1 cellular context compared by ENCODE assay signal in the genomic region with DNA sequence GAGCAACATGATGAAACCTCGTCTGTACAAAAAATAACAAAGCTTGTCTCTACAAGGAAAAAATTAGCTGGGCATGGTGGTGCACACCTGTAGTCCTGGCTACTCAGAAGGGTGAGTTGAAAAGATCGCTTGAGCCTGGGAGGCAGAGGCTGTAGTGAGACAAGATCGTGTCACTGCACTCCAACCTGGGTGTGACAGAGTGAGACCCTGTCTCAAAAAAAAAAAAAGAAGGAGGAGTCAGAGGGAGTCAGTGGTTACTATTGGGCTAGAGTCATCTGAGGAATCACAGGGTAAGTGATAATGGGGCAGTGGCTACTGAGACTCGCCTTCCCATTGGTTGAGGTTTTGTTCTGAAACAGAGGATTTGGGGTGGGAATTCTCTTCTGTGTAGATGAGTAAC.
A peak's percentile ranks its signal among the peaks of the same experiment; 100 is the strongest.
TF ChIP-seq lines count a peak whose summit lies in the region.

No MANE protein-coding gene starts in this region.

TF ChIP-seq in HepG2, 621 proteins besides CTCF, POLR2A, EP300 and RAD21 (continued from another document):
- TF ChIP-seq, protein P1, sequence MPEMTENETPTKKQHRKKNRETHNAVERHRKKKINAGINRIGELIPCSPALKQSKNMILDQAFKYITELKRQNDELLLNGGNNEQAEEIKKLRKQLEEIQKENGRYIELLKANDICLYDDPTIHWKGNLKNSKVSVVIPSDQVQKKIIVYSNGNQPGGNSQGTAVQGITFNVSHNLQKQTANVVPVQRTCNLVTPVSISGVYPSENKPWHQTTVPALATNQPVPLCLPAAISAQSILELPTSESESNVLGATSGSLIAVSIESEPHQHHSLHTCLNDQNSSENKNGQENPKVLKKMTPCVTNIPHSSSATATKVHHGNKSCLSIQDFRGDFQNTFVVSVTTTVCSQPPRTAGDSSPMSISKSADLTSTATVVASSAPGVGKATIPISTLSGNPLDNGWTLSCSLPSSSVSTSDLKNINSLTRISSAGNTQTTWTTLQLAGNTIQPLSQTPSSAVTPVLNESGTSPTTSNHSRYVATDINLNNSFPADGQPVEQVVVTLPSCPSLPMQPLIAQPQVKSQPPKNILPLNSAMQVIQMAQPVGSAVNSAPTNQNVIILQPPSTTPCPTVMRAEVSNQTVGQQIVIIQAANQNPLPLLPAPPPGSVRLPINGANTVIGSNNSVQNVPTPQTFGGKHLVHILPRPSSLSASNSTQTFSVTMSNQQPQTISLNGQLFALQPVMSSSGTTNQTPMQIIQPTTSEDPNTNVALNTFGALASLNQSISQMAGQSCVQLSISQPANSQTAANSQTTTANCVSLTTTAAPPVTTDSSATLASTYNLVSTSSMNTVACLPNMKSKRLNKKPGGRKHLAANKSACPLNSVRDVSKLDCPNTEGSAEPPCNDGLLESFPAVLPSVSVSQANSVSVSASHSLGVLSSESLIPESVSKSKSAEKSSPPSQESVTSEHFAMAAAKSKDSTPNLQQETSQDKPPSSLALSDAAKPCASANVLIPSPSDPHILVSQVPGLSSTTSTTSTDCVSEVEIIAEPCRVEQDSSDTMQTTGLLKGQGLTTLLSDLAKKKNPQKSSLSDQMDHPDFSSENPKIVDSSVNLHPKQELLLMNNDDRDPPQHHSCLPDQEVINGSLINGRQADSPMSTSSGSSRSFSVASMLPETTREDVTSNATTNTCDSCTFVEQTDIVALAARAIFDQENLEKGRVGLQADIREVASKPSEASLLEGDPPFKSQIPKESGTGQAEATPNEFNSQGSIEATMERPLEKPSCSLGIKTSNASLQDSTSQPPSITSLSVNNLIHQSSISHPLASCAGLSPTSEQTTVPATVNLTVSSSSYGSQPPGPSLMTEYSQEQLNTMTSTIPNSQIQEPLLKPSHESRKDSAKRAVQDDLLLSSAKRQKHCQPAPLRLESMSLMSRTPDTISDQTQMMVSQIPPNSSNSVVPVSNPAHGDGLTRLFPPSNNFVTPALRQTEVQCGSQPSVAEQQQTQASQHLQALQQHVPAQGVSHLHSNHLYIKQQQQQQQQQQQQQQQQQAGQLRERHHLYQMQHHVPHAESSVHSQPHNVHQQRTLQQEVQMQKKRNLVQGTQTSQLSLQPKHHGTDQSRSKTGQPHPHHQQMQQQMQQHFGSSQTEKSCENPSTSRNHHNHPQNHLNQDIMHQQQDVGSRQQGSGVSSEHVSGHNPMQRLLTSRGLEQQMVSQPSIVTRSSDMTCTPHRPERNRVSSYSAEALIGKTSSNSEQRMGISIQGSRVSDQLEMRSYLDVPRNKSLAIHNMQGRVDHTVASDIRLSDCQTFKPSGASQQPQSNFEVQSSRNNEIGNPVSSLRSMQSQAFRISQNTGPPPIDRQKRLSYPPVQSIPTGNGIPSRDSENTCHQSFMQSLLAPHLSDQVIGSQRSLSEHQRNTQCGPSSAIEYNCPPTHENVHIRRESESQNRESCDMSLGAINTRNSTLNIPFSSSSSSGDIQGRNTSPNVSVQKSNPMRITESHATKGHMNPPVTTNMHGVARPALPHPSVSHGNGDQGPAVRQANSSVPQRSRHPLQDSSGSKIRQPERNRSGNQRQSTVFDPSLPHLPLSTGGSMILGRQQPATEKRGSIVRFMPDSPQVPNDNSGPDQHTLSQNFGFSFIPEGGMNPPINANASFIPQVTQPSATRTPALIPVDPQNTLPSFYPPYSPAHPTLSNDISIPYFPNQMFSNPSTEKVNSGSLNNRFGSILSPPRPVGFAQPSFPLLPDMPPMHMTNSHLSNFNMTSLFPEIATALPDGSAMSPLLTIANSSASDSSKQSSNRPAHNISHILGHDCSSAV (CRISPR knock-in tag; IDR thresholded peaks at IDR 0.05; ENCODE audit: borderline replicate concordance): no peak
- TF ChIP-seq CC2D1A (CRISPR knock-in tag; IDR thresholded peaks at IDR 0.05) (no peak), ZNF30 (CRISPR knock-in tag; IDR thresholded peaks at IDR 0.05) (no peak), PTBP1 (IDR thresholded peaks at IDR 0.05; ENCODE audit: low read depth, low read length, poor library complexity, severe bottlenecking) (no peak), WIZ (CRISPR knock-in tag; IDR thresholded peaks at IDR 0.05) (no peak), TBL1XR1 (IDR thresholded peaks at IDR 0.05; ENCODE audit: borderline replicate concordance, low read length, partially characterized antibody) (no peak), TAF1 (CRISPR knock-in tag; IDR thresholded peaks at IDR 0.05) (peak; percentile 24; the same call in 1 of the 2 replicates), GATAD1 (CRISPR knock-in tag; IDR thresholded peaks at IDR 0.05) (no peak), POLR2AphosphoS5 (IDR thresholded peaks at IDR 0.05; ENCODE audit: low read depth, low read length) (peak; percentile 80), CREB1 (IDR thresholded peaks at IDR 0.05) (no peak), CREB1 (CRISPR knock-in tag; IDR thresholded peaks at IDR 0.05) (peak; percentile 52; the same call in 1 of the 2 replicates), NFYB (CRISPR knock-in tag; IDR thresholded peaks at IDR 0.05) (peak; percentile 51), MEF2D (CRISPR knock-in tag; IDR thresholded peaks at IDR 0.05) (0 out of 2 replicates have a peak, but pooled peaks have one; percentile 24), ZSCAN29 (CRISPR knock-in tag; conservative IDR thresholded peaks at IDR 0.05) (0 out of 2 replicates have a peak, but pooled peaks have one; percentile 43), ZNF3 (CRISPR knock-in tag; IDR thresholded peaks at IDR 0.05) (no peak), ZNF282 (IDR thresholded peaks at IDR 0.05; ENCODE audit: partially characterized antibody) (no peak), ZNF292 (CRISPR knock-in tag; IDR thresholded peaks at IDR 0.05; ENCODE audit: borderline replicate concordance, low read depth) (0 out of 2 replicates have a peak, but pooled peaks have one; percentile 56), ZMYM4 (CRISPR knock-in tag; IDR thresholded peaks at IDR 0.05) (no peak), CEBPB (IDR thresholded peaks at IDR 0.05; ENCODE audit: borderline replicate concordance, low read depth, low read length) (no peak), PHF21A (CRISPR knock-in tag; IDR thresholded peaks at IDR 0.05) (peak; percentile 34; the same call in 1 of the 2 replicates), ZBTB7A (CRISPR knock-in tag; IDR thresholded peaks at IDR 0.05) (0 out of 2 replicates have a peak, but pooled peaks have one; percentile 37)
- TF ChIP-seq, protein P2, sequence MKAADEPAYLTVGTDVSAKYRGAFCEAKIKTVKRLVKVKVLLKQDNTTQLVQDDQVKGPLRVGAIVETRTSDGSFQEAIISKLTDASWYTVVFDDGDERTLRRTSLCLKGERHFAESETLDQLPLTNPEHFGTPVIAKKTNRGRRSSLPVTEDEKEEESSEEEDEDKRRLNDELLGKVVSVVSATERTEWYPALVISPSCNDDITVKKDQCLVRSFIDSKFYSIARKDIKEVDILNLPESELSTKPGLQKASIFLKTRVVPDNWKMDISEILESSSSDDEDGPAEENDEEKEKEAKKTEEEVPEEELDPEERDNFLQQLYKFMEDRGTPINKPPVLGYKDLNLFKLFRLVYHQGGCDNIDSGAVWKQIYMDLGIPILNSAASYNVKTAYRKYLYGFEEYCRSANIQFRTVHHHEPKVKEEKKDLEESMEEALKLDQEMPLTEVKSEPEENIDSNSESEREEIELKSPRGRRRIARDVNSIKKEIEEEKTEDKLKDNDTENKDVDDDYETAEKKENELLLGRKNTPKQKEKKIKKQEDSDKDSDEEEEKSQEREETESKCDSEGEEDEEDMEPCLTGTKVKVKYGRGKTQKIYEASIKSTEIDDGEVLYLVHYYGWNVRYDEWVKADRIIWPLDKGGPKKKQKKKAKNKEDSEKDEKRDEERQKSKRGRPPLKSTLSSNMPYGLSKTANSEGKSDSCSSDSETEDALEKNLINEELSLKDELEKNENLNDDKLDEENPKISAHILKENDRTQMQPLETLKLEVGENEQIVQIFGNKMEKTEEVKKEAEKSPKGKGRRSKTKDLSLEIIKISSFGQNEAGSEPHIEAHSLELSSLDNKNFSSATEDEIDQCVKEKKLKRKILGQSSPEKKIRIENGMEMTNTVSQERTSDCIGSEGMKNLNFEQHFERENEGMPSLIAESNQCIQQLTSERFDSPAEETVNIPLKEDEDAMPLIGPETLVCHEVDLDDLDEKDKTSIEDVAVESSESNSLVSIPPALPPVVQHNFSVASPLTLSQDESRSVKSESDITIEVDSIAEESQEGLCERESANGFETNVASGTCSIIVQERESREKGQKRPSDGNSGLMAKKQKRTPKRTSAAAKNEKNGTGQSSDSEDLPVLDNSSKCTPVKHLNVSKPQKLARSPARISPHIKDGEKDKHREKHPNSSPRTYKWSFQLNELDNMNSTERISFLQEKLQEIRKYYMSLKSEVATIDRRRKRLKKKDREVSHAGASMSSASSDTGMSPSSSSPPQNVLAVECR (CRISPR knock-in tag; IDR thresholded peaks at IDR 0.05; ENCODE audit: borderline replicate concordance): 0 out of 2 replicates have a peak, but pooled peaks have one; percentile 5
- TF ChIP-seq, protein P3, sequence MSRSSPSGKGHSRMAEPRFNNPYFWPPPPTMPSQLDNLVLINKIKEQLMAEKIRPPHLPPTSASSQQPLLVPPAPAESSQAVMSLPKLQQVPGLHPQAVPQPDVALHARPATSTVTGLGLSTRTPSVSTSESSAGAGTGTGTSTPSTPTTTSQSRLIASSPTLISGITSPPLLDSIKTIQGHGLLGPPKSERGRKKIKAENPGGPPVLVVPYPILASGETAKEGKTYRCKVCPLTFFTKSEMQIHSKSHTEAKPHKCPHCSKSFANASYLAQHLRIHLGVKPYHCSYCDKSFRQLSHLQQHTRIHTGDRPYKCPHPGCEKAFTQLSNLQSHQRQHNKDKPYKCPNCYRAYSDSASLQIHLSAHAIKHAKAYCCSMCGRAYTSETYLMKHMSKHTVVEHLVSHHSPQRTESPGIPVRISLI (CRISPR knock-in tag; IDR thresholded peaks at IDR 0.05; ENCODE audit: borderline replicate concordance): peak; percentile 95
- TF ChIP-seq, protein P4, sequence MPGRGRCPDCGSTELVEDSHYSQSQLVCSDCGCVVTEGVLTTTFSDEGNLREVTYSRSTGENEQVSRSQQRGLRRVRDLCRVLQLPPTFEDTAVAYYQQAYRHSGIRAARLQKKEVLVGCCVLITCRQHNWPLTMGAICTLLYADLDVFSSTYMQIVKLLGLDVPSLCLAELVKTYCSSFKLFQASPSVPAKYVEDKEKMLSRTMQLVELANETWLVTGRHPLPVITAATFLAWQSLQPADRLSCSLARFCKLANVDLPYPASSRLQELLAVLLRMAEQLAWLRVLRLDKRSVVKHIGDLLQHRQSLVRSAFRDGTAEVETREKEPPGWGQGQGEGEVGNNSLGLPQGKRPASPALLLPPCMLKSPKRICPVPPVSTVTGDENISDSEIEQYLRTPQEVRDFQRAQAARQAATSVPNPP (CRISPR knock-in tag; IDR thresholded peaks at IDR 0.05): no peak
- TF ChIP-seq, protein P5, sequence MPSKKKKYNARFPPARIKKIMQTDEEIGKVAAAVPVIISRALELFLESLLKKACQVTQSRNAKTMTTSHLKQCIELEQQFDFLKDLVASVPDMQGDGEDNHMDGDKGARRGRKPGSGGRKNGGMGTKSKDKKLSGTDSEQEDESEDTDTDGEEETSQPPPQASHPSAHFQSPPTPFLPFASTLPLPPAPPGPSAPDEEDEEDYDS (CRISPR knock-in tag; IDR thresholded peaks at IDR 0.05): peak; percentile 70; the same call in 1 of the 2 replicates
- TF ChIP-seq, protein P6, sequence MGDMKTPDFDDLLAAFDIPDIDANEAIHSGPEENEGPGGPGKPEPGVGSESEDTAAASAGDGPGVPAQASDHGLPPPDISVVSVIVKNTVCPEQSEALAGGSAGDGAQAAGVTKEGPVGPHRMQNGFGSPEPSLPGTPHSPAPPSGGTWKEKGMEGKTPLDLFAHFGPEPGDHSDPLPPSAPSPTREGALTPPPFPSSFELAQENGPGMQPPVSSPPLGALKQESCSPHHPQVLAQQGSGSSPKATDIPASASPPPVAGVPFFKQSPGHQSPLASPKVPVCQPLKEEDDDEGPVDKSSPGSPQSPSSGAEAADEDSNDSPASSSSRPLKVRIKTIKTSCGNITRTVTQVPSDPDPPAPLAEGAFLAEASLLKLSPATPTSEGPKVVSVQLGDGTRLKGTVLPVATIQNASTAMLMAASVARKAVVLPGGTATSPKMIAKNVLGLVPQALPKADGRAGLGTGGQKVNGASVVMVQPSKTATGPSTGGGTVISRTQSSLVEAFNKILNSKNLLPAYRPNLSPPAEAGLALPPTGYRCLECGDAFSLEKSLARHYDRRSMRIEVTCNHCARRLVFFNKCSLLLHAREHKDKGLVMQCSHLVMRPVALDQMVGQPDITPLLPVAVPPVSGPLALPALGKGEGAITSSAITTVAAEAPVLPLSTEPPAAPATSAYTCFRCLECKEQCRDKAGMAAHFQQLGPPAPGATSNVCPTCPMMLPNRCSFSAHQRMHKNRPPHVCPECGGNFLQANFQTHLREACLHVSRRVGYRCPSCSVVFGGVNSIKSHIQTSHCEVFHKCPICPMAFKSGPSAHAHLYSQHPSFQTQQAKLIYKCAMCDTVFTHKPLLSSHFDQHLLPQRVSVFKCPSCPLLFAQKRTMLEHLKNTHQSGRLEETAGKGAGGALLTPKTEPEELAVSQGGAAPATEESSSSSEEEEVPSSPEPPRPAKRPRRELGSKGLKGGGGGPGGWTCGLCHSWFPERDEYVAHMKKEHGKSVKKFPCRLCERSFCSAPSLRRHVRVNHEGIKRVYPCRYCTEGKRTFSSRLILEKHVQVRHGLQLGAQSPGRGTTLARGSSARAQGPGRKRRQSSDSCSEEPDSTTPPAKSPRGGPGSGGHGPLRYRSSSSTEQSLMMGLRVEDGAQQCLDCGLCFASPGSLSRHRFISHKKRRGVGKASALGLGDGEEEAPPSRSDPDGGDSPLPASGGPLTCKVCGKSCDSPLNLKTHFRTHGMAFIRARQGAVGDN (CRISPR knock-in tag; IDR thresholded peaks at IDR 0.05): no peak
